Comparison of ENCODE assay signal across 27 cellular contexts in genomic region chr3:167716920-167717319, GRCh38. TPM values are rescaled to one million over a fixed set of nuclear protein-coding genes. Genes with fewer than 3 reads are reported as not detected.
DNase-seq lines count a peak whose midpoint lies in the region; ATAC-seq and TF ChIP-seq lines count a peak whose summit lies in the region.
"Had no signal": no experiment of that assay in that cellular context is flagged by ENCODE, and none has a peak within 500 bp of the region (broad histone marks: within the 10 kb centered on the region; RNA-seq: fewer than 3 reads in every experiment).

No MANE protein-coding gene starts in this region.

- peaks cover 36% of the 10 kb centered on the region for H3K4me1 Mint-ChIP-seq in Caco-2 (ENCODE audit: low read depth, unreplicated experiment)

- H3K4me3 ChIP-seq in Caco-2 (ENCODE audit: low read depth, low read length), result no peak overlapping the region
- H3K4me3 ChIP-seq: BLaER1 treated with 17β-estradiol and CSF1 and Interleukin-3, amounts not matched to agents 10 nM and 100 nM; Peyer's patch; spleen had no signal

- peaks cover 58% of the 10 kb centered on the region for H3K36me3 Mint-ChIP-seq in Caco-2 (ENCODE audit: insufficient read depth, unreplicated experiment)

- ATAC-seq in GM18909 (IDR thresholded peaks at IDR 0.05; ENCODE audit: poor library complexity, unreplicated experiment), result no peak
- no peak for ATAC-seq in HG02610 (IDR thresholded peaks at IDR 0.05; ENCODE audit: unreplicated experiment)
- ATAC-seq: activated CD4-positive, alpha-beta T cell treated with anti-CD3 and anti-CD28 coated beads for 36 hours; stimulated activated effector memory CD8-positive, alpha-beta T cell treated with anti-CD3 and anti-CD28 coated beads, Interleukin-12 subunit alpha, Interleukin-12 subunit beta, amount 100 ng/mL, for 72 hours had no signal

- H3K27ac Mint-ChIP-seq in Caco-2 (ENCODE audit: unreplicated experiment), result no peak overlapping the region
- H3K27ac Mint-ChIP-seq: activated CD4-positive, alpha-beta T cell treated with anti-CD3 and anti-CD28 coated beads for 36 hours; activated T-cell treated with anti-CD3 and anti-CD28 coated beads, Interleukin-2, amount 50 U/mL, for 24 hours; dendritic cell treated with granulocyte-macrophage colony-stimulating factor and Interleukin-4, amounts not matched to agents 40 ng/mL and 50 ng/mL, for 4 days; stimulated activated effector memory CD8-positive, alpha-beta T cell treated with anti-CD3 and anti-CD28 coated beads, Interleukin-12 subunit alpha, Interleukin-12 subunit beta, amount 100 ng/mL, for 72 hours; T-helper 1 cell treated with Interleukin-12 subunit alpha and Interleukin-12 subunit beta and Interleukin-4 antibody, amounts not matched to agents 30 μg/mL and 1 μg/mL, for 36 hours had no signal

- H3K9me3 ChIP-seq in Caco-2, result no peaks in the 10 kb centered on the region
- H3K9me3 ChIP-seq: Peyer's patch, spleen had no signal

- POLR2A ChIA-PET in Caco-2 (lab: Charles Lee), result interaction anchor here (1.1 kb wide), 1 partner anchor 20 kb away, joined by 4 read pairs; no protein-coding TSS in a partner anchor

- CTCF ChIA-PET in Caco-2 (lab: Charles Lee), result interaction anchor here (1.6 kb wide), 1 partner anchor 19 kb away, joined by 7 read pairs; the partner anchor contains the start of gene SERPINI1

- H3K4me1 ChIP-seq in Caco-2, result peaks cover 29% of the 10 kb centered on the region
- H3K4me1 ChIP-seq: BLaER1 treated with 17β-estradiol and CSF1 and Interleukin-3, amounts not matched to agents 10 nM and 100 nM had no signal

- no TSS peak for BruUV-seq in Caco-2 (replicated peaks; lab: Mats Ljungman, UMichigan)

- peaks cover 2% of the 10 kb centered on the region for H3K36me3 ChIP-seq in Caco-2 (ENCODE audit: control insufficient read depth, insufficient read depth, low read length)

- no peak for TF ChIP-seq CTCF in Caco-2 (IDR thresholded peaks at IDR 0.05; ENCODE audit: insufficient read depth in 1 of 2, low read depth in 1 of 2, low read length in 1 of 2, severe bottlenecking in 1 of 2, unreplicated experiment in 1 of 2)

- no peaks in the 10 kb centered on the region for H3K27me3 ChIP-seq in Caco-2 (replicated peaks; ENCODE audit: control insufficient read depth, insufficient read depth, low read length)
- H3K27me3 ChIP-seq: BLaER1 treated with 17β-estradiol and CSF1 and Interleukin-3, amounts not matched to agents 10 nM and 100 nM; Peyer's patch; spleen had no signal

- no peaks in the 10 kb centered on the region for H3K27me3 Mint-ChIP-seq in Caco-2 (ENCODE audit: insufficient read depth, unreplicated experiment)
- H3K27me3 Mint-ChIP-seq: activated CD4-positive, alpha-beta T cell treated with anti-CD3 and anti-CD28 coated beads for 36 hours; activated T-cell treated with anti-CD3 and anti-CD28 coated beads, Interleukin-2, amount 50 U/mL, for 24 hours; dendritic cell treated with granulocyte-macrophage colony-stimulating factor and Interleukin-4, amounts not matched to agents 40 ng/mL and 50 ng/mL, for 4 days; naive B cell had no signal

- no peaks in the 10 kb centered on the region for H3K9me3 Mint-ChIP-seq in Caco-2 (ENCODE audit: unreplicated experiment)
- H3K9me3 Mint-ChIP-seq: dendritic cell treated with granulocyte-macrophage colony-stimulating factor and Interleukin-4, amounts not matched to agents 40 ng/mL and 50 ng/mL, for 4 days; naive B cell; stimulated activated effector memory CD8-positive, alpha-beta T cell treated with anti-CD3 and anti-CD28 coated beads, Interleukin-12 subunit alpha, Interleukin-12 subunit beta, amount 100 ng/mL, for 72 hours; T-helper 1 cell treated with Interleukin-12 subunit alpha and Interleukin-12 subunit beta and Interleukin-4 antibody, amounts not matched to agents 30 μg/mL and 1 μg/mL, for 36 hours had no signal

- intact Hi-C loops in Caco-2 (cut with micrococcal nuclease; ENCODE audit: unreplicated experiment), result loop anchor here (1.0 to 2.0 kb wide), 3 partner anchors 8 to 44 kb away; partner anchors contain the start of gene PDCD10

- H3K4me3 Mint-ChIP-seq in Caco-2 (ENCODE audit: unreplicated experiment), result peak overlapping the region; percentile 28
- H3K4me3 Mint-ChIP-seq: activated CD4-positive, alpha-beta T cell treated with anti-CD3 and anti-CD28 coated beads for 36 hours; activated T-cell treated with anti-CD3 and anti-CD28 coated beads, Interleukin-2, amount 50 U/mL, for 24 hours; dendritic cell treated with granulocyte-macrophage colony-stimulating factor and Interleukin-4, amounts not matched to agents 40 ng/mL and 50 ng/mL, for 4 days; naive B cell; stimulated activated effector memory CD8-positive, alpha-beta T cell treated with anti-CD3 and anti-CD28 coated beads, Interleukin-12 subunit alpha, Interleukin-12 subunit beta, amount 100 ng/mL, for 72 hours; T-helper 1 cell treated with Interleukin-12 subunit alpha and Interleukin-12 subunit beta and Interleukin-4 antibody, amounts not matched to agents 30 μg/mL and 1 μg/mL, for 36 hours had no signal

- DNase-seq in Caco-2 (peak; percentile 55 to 63), NCI-H2081 (lab: John Stamatoyannopoulos, UW) (peak; percentile 65 to 95), SW480 (ENCODE audit: low spot score) (peak; percentile 21), myocyte (ENCODE audit: low read depth) (peak; percentile 53), NCI-H2029 treated with DMSO at 0.1 percent for 48 hours (lab: John Stamatoyannopoulos, UW) (no peak)
- DNase-seq: activated CD4-positive, alpha-beta T cell treated with anti-CD3 and anti-CD28 coated beads for 36 hours; activated CD8-positive, alpha-beta memory T cell treated with anti-CD3 and anti-CD28 coated beads for 24 hours; activated naive CD4-positive, alpha-beta T cell; activated T-cell treated with anti-CD3 and anti-CD28 coated beads, Interleukin-2, amount 50 U/mL, for 24 hours; amniotic stem cell; glutamatergic neuron; H7; mesenchymal stem cell; MV-4-11; naive B cell; NCI-H1930; occipital lobe; spleen; stimulated activated CD4-positive, alpha-beta T cell treated with anti-CD3 and anti-CD28 coated beads, Interleukin-2, amount 100 ng/mL, for 48 hours; substantia nigra had no signal

RNA-seq across cellular contexts. Expression of gene PDCD10, which starts 17.8 kb away (rescaled TPM):
- total RNA-seq in Caco-2 (2022), result 65.7 and 65.8 TPM in 2 replicates
- 27.2 and 30.1 TPM in 2 replicates for total RNA-seq in myocyte
- 18.8 TPM for polyA plus RNA-seq in myocyte (2012)

RNA-seq across cellular contexts. Expression of gene SERPINI1, which starts 18.6 kb away (rescaled TPM):
- total RNA-seq in Caco-2 (2022) (3.7 and 4.4 TPM in 2 replicates), myocyte (1.6 and 2.5 TPM in 2 replicates)
- 0.32 TPM for polyA plus RNA-seq in myocyte (2012)
